In genomic region chr6:139219271-139219729, GRCh38 we compare ENCODE assay signal across 8 cellular contexts.
A peak's percentile ranks its signal among the peaks of the same experiment; 100 is the strongest.
DNase-seq lines count a peak whose midpoint lies in the region; ATAC-seq, FAIRE-seq and TF ChIP-seq lines count a peak whose summit lies in the region.

No MANE protein-coding gene starts in this region.

- H3K27me3 ChIP-seq in MG63 (no peaks in the 10 kb centered on the region), thoracic aorta (replicated peaks; ENCODE audit: insufficient read depth) (no peaks in the 10 kb centered on the region)

- POLR2A ChIA-PET in HEK293 (lab: Yijun Ruan, JAX): interaction anchor here (0.6 to 1.3 kb wide), 7 partner anchors 77 to 156 kb away, joined by 3 to 11 read pairs (median 4); partner anchors contain the start of gene CITED2

- ATAC-seq in omental fat pad (ENCODE audit: low FRiP score) (peak; percentile 86), thoracic aorta (ENCODE audit: insufficient number of reproducible peaks, low FRiP score, low read depth) (peak; percentile 89)

- peak; percentile 85 for DNase-seq in GM04503 (ENCODE audit: low read depth)
- DNase-seq in MG63: peak; percentile 84
- DNase-seq in SHP77 treated with DMSO at 0.1 percent for 48 hours (lab: John Stamatoyannopoulos, UW): peak; percentile 93
- peak; percentile 88 for DNase-seq in activated effector memory CD4-positive, alpha-beta T cell treated with anti-CD3 and anti-CD28 coated beads, Interleukin-2, amount 50 U/mL, for 16 hours
- DNase-seq in frontal cortex (ENCODE audit: low spot score in 2 of 2): peak; percentile 48 to 67
- peak; percentile 32 for DNase-seq in omental fat pad (ENCODE audit: low spot score)
- peak; percentile 62 for DNase-seq in thoracic aorta (ENCODE audit: low spot score)

- H3K4me3 ChIP-seq in HEK293 (ENCODE audit: low read depth, low read length) (no peak overlapping the region), MG63 (no peak overlapping the region), thoracic aorta (peak overlapping the region; percentile 7)

- TF ChIP-seq CTCF in HEK293 (tag by site-specific recombination; IDR thresholded peaks at IDR 0.05) (peak; percentile 88), omental fat pad (IDR thresholded peaks at IDR 0.05) (peak in 1 of 3 donors; percentile 62), thoracic aorta (IDR thresholded peaks at IDR 0.05) (peak; percentile 81)

- H3K27ac ChIP-seq in HEK293 (ENCODE audit: extremely low read depth, low read depth, low read length): no peak overlapping the region
- H3K27ac ChIP-seq in thoracic aorta: peak overlapping the region; percentile 46 to 67

- H3K36me3 ChIP-seq in HEK293 (ENCODE audit: control insufficient read depth in 2 of 2, insufficient read depth in 1 of 2, low read length in 2 of 2): no peaks in the 10 kb centered on the region
- no peaks in the 10 kb centered on the region for H3K36me3 ChIP-seq in MG63
- H3K36me3 ChIP-seq in thoracic aorta: no peaks in the 10 kb centered on the region

- CTCF ChIA-PET in HEK293 (lab: Yijun Ruan, JAX): interaction anchor here (0.6 to 6.5 kb wide), 45 partner anchors 9 to 1702 kb away, joined by 3 to 86 read pairs (median 4); no protein-coding TSS in a partner anchor

- H3K4me1 ChIP-seq in HEK293 (ENCODE audit: control insufficient read depth, insufficient read depth, low read length) (no peaks in the 10 kb centered on the region), thoracic aorta (ENCODE audit: control insufficient read depth in 1 of 2, low read depth in 2 of 2) (peaks cover 0 to 5% of the 10 kb centered on the region in 2 donors)

- no peak for FAIRE-seq in frontal cortex (lab: Jason Lieb, UNC)

- no peaks in the 10 kb centered on the region for H3K9me3 ChIP-seq in HEK293 (ENCODE audit: control insufficient read depth, insufficient read depth, low read depth, low read length)
- H3K9me3 ChIP-seq in MG63: no peaks in the 10 kb centered on the region
- no peaks in the 10 kb centered on the region for H3K9me3 ChIP-seq in thoracic aorta

TF ChIP-seq in HEK293, 187 proteins besides CTCF, POLR2A, EP300 and RAD21:
- TF ChIP-seq ZNF335 (tag by site-specific recombination; conservative IDR thresholded peaks at IDR 0.05) (0 out of 2 replicates have a peak, but pooled peaks have one; percentile 16), ZNF660 (tag by site-specific recombination; IDR thresholded peaks at IDR 0.05) (peak; percentile 76), PRDM1 (tag by site-specific recombination; IDR thresholded peaks at IDR 0.05) (no peak), ZSCAN30 (tag by site-specific recombination; IDR thresholded peaks at IDR 0.05) (peak; percentile 76; the same call in 1 of the 2 replicates), TRIM28 (IDR thresholded peaks at IDR 0.05; ENCODE audit: borderline replicate concordance, low read length) (peak; percentile 97), ZNF138 (tag by site-specific recombination; IDR thresholded peaks at IDR 0.05; ENCODE audit: borderline replicate concordance) (no peak), YY1 (tag by site-specific recombination; IDR thresholded peaks at IDR 0.05) (no peak), ZNF2 (tag by site-specific recombination; IDR thresholded peaks at IDR 0.05) (peak; percentile 86), ZNF366 (tag by site-specific recombination; conservative IDR thresholded peaks at IDR 0.05) (no peak), ZNF621 (tag by site-specific recombination; IDR thresholded peaks at IDR 0.05) (no peak), ZBTB44 (tag by site-specific recombination; IDR thresholded peaks at IDR 0.05) (0 out of 2 replicates have a peak, but pooled peaks have one; percentile 28), HOXC10 (CRISPR knock-in tag; IDR thresholded peaks at IDR 0.05) (peak; percentile 38; the same call in 1 of the 2 replicates), ZNF449 (tag by site-specific recombination; IDR thresholded peaks at IDR 0.05) (no peak), OSR2 (tag by site-specific recombination; IDR thresholded peaks at IDR 0.05) (peak; percentile 68), ZNF600 (tag by site-specific recombination; IDR thresholded peaks at IDR 0.05) (0 out of 2 replicates have a peak, but pooled peaks have one; percentile 34), ZNF654 (tag by site-specific recombination; IDR thresholded peaks at IDR 0.05; ENCODE audit: low read depth) (peak; percentile 92), ZNF302 (tag by site-specific recombination; IDR thresholded peaks at IDR 0.05; ENCODE audit: low read depth) (no peak), ZBTB17 (tag by site-specific recombination; IDR thresholded peaks at IDR 0.05) (peak; percentile 46; the same call in 1 of the 2 replicates), ZNF626 (tag by site-specific recombination; IDR thresholded peaks at IDR 0.05) (no peak)

Comparison
In these comparisons a context has a peak if more than half of its experiments do, and no peak if none do; other contexts are left out.
1. DNase-seq: peak in every context shown above with its lines; median percentile 93 in SHP77 treated with DMSO at 0.1 percent for 48 hours; 88 in activated effector memory CD4-positive, alpha-beta T cell treated with anti-CD3 and anti-CD28 coated beads, Interleukin-2, amount 50 U/mL, for 16 hours; 85 in GM04503; 84 in MG63; 62 in thoracic aorta; 58 in frontal cortex; 32 in omental fat pad.